Comparison of ENCODE assay signal across 26 cellular contexts in the genomic region with DNA sequence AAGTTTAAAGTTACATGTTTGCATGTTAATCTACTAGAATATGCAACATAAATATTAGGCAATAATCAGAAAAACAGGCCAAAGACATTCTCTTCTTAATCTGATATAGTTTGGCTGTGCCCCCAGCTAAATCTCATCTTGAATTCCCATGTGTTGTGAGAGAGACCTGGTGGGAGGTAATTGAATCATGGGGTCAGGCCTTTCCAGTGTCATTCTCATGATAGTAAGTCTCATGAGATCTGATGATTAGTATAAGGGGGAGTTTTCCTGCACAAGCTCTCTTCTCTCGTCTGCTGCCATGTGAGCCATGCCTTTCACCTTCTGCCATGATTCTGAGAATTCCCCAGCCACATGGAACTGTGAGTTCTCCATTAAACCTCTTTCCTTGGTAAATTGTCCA.
"Had no signal": no experiment of that assay in that cellular context is flagged by ENCODE, and none has a peak within 500 bp of the region (broad histone marks: within the 10 kb centered on the region; RNA-seq: fewer than 3 reads in every experiment).

No MANE protein-coding gene starts in this region.

- H3K27ac Mint-ChIP-seq: dendritic cell treated with granulocyte-macrophage colony-stimulating factor and Interleukin-4, amounts not matched to agents 40 ng/mL and 50 ng/mL, for 4 days; endodermal cell; mesothelial cell of epicardium; naive B cell; natural killer cell treated with Interleukin-12 subunit alpha and Interleukin-12 subunit beta and Interleukin-15 and Interleukin-18, amount 100 ng/mL, for 72 hours; progenitor cell of endocrine pancreas; stimulated activated naive B cell treated with anti-CD40 and anti-IgM and Interleukin-4, amounts not matched to agents 10 μg/mL and 1 μg/mL and 100 μg/mL, for 72 hours; stimulated activated naive CD8-positive, alpha-beta T cell treated with anti-CD3 and anti-CD28 coated beads, Interleukin-15, Interleukin-2, amounts not matched to agents 100 ng/mL and 50 ng/mL, for 24 hours had no signal

- H3K4me3 ChIP-seq: colonic mucosa, mucosa of descending colon, right lobe of liver, thoracic aorta, tibial nerve, upper lobe of right lung, uterus had no signal

- ATAC-seq: esophagus mucosa; left ventricle myocardium superior; mucosa of descending colon; natural killer cell treated with Interleukin-12 subunit alpha and Interleukin-12 subunit beta and Interleukin-15 and Interleukin-18, amount 100 ng/mL, for 72 hours; right lobe of liver; stimulated activated naive B cell treated with anti-CD40 and anti-IgM and Interleukin-4, amounts not matched to agents 10 μg/mL and 1 μg/mL and 100 μg/mL, for 72 hours; upper lobe of right lung had no signal

- H3K36me3 Mint-ChIP-seq: mesothelial cell of epicardium; naive B cell; stimulated activated naive B cell treated with anti-CD40 and anti-IgM and Interleukin-4, amounts not matched to agents 10 μg/mL and 1 μg/mL and 100 μg/mL, for 72 hours had no signal

- H3K9ac ChIP-seq: parathyroid adenoma had no signal

- H3K27me3 Mint-ChIP-seq: dendritic cell treated with granulocyte-macrophage colony-stimulating factor and Interleukin-4, amounts not matched to agents 40 ng/mL and 50 ng/mL, for 4 days; naive B cell; natural killer cell treated with Interleukin-12 subunit alpha and Interleukin-12 subunit beta and Interleukin-15 and Interleukin-18, amount 100 ng/mL, for 72 hours; progenitor cell of endocrine pancreas; stimulated activated naive B cell treated with anti-CD40 and anti-IgM and Interleukin-4, amounts not matched to agents 10 μg/mL and 1 μg/mL and 100 μg/mL, for 72 hours; stimulated activated naive CD8-positive, alpha-beta T cell treated with anti-CD3 and anti-CD28 coated beads, Interleukin-15, Interleukin-2, amounts not matched to agents 100 ng/mL and 50 ng/mL, for 24 hours had no signal

- DNase-seq: colonic mucosa; effector CD8-positive, alpha-beta T cell; endodermal cell; head of caudate nucleus; left ventricle myocardium superior; mesenchymal stem cell; mucosa of descending colon; naive B cell; right lobe of liver; stimulated activated CD4-positive, alpha-beta T cell treated with anti-CD3 and anti-CD28 coated beads, Interleukin-2, amount 100 ng/mL, for 24 hours; stimulated activated CD4-positive, alpha-beta T cell treated with anti-CD3 and anti-CD28 coated beads, Interleukin-4, amount 100 ng/mL, for 24 hours; stimulated activated naive B cell treated with anti-CD40 and anti-IgM and Interleukin-4, amounts not matched to agents 10 μg/mL and 1 μg/mL and 100 μg/mL, for 72 hours; upper lobe of right lung; uterus had no signal

- H3K4me1 Mint-ChIP-seq: endodermal cell; mesothelial cell of epicardium; naive B cell; neural crest cell; stimulated activated naive B cell treated with anti-CD40 and anti-IgM and Interleukin-4, amounts not matched to agents 10 μg/mL and 1 μg/mL and 100 μg/mL, for 72 hours had no signal

- H2AFZ ChIP-seq: parathyroid adenoma had no signal

- H3K4me3 Mint-ChIP-seq: dendritic cell treated with granulocyte-macrophage colony-stimulating factor and Interleukin-4, amounts not matched to agents 40 ng/mL and 50 ng/mL, for 4 days; endodermal cell; mesothelial cell of epicardium; naive B cell; natural killer cell treated with Interleukin-12 subunit alpha and Interleukin-12 subunit beta and Interleukin-15 and Interleukin-18, amount 100 ng/mL, for 72 hours; neural crest cell; stimulated activated naive B cell treated with anti-CD40 and anti-IgM and Interleukin-4, amounts not matched to agents 10 μg/mL and 1 μg/mL and 100 μg/mL, for 72 hours; stimulated activated naive CD8-positive, alpha-beta T cell treated with anti-CD3 and anti-CD28 coated beads, Interleukin-15, Interleukin-2, amounts not matched to agents 100 ng/mL and 50 ng/mL, for 24 hours had no signal

- H3K27me3 ChIP-seq: colonic mucosa, neutrophil, right lobe of liver, tibial nerve, upper lobe of right lung, uterus had no signal

- H3K79me2 ChIP-seq: parathyroid adenoma had no signal

- H3K36me3 ChIP-seq: colonic mucosa, neutrophil, right lobe of liver, thoracic aorta, tibial nerve, upper lobe of right lung, uterus had no signal

- H3K27ac ChIP-seq: colonic mucosa, epithelial cell of prostate, neutrophil, parathyroid adenoma, right lobe of liver, thoracic aorta, tibial nerve, upper lobe of right lung, uterus had no signal

- H3K9me3 ChIP-seq: colonic mucosa, neutrophil, right lobe of liver, thoracic aorta, tibial nerve, upper lobe of right lung, uterus had no signal

- H3K4me1 ChIP-seq: colonic mucosa, parathyroid adenoma, right lobe of liver, tibial nerve, upper lobe of right lung, uterus had no signal
